ENCODE assay signal across 15 cellular contexts in genomic region chr6:35173068-35174042, GRCh38. TPM values are rescaled to one million over a fixed set of nuclear protein-coding genes. Genes with fewer than 3 reads are reported as not detected.
DNase-seq lines count a peak whose midpoint lies in the region; ATAC-seq, FAIRE-seq and TF ChIP-seq lines count a peak whose summit lies in the region.
"Had no signal": no experiment of that assay in that cellular context is flagged by ENCODE, and none has a peak within 500 bp of the region (broad histone marks: within the 10 kb centered on the region; RNA-seq: fewer than 3 reads in every experiment).

No MANE protein-coding gene starts in this region.

- no peak overlapping the region for H3K4me2 ChIP-seq in GM23248 (ENCODE audit: unreplicated experiment)

- TF ChIP-seq CTCF in fibroblast of mammary gland (conservative IDR thresholded peaks at IDR 0.05; ENCODE audit: control insufficient read depth, insufficient read depth, low read depth, low read length) (no peak), adrenal gland (IDR thresholded peaks at IDR 0.05) (no peak)

- no peak overlapping the region for H3K4me3 ChIP-seq in GM23248
- H3K4me3 ChIP-seq in SJCRH30: no peak overlapping the region
- H3K4me3 ChIP-seq in fibroblast of mammary gland (ENCODE audit: control insufficient read depth, low read depth, low read length): no peak overlapping the region
- no peak overlapping the region for H3K4me3 ChIP-seq in adrenal gland
- H3K4me3 ChIP-seq: thyroid gland had no signal

- no peak overlapping the region for H3K9ac ChIP-seq in GM23248

- H3K9me2 ChIP-seq in GM23248 (ENCODE audit: insufficient read depth): no peaks in the 10 kb centered on the region

- peak overlapping the region; percentile 10; the same call in 1 of the 2 replicates for H2AFZ ChIP-seq in GM23248

- intact Hi-C loops in adrenal gland (cut with DNase I): no loop called here

- H3K4me1 ChIP-seq in GM23248 (ENCODE audit: insufficient read depth) (peaks cover 56% of the 10 kb centered on the region), SJCRH30 (peaks cover 21% of the 10 kb centered on the region; the same call in 1 of the 2 replicates), adrenal gland (replicated peaks in 1 of 2) (no peaks in the 10 kb centered on the region)

- H3K9me3 ChIP-seq in GM23248 (ENCODE audit: low read depth) (no peaks in the 10 kb centered on the region), SJCRH30 (replicated peaks) (no peaks in the 10 kb centered on the region), adrenal gland (replicated peaks in 1 of 3) (no peaks in the 10 kb centered on the region)
- H3K9me3 ChIP-seq: thyroid gland had no signal

- 64 to 70% methylated on average over 11 of the region's 11 CpGs for WGBS in GM23248 (ENCODE audit: low coverage in 1 of 2, low lambda C conversion rate in 2 of 2, missing lambda C conversion rate in 2 of 2), 2 experiments
- WGBS in adrenal gland, 4 donors: 69 to 76% (median 75%) methylated on average over 9 to 11 of the region's 11 CpGs

- no peaks in the 10 kb centered on the region for H3K36me3 ChIP-seq in GM23248 (ENCODE audit: low read depth)
- H3K36me3 ChIP-seq in SJCRH30: no peaks in the 10 kb centered on the region
- no peaks in the 10 kb centered on the region for H3K36me3 ChIP-seq in adrenal gland (replicated peaks in 1 of 2)
- H3K36me3 ChIP-seq: thyroid gland had no signal

- no peak for FAIRE-seq in RCC 7860 (lab: Jason Lieb, UNC)
- FAIRE-seq: colon, H54 had no signal

- in situ Hi-C loops in GM23248 (cut with MboI): no loop called here

- DNase-seq in AG20443 (ENCODE audit: low spot score) (peak; percentile 58), GM23248 (peak; percentile 70), SJCRH30 (peak; percentile 49 to 60), fibroblast of mammary gland (ENCODE audit: low read depth) (peak; percentile 43), adrenal gland (no peak), hypothalamus (lab: John Stamatoyannopoulos, UW) (no peak), RCC 7860 (ENCODE audit: low spot score) (no peak)
- DNase-seq: activated B cell treated with CpG ODN at 0.5 μM for 24 hours; activated T-cell treated with anti-CD3 and anti-CD28 coated beads, Interleukin-2, amount 50 U/mL, for 1 hour; amniotic stem cell; thyroid gland had no signal

- peak overlapping the region; percentile 43 for H3K27ac ChIP-seq in GM23248
- H3K27ac ChIP-seq in SJCRH30: peak overlapping the region; percentile 74
- no peak overlapping the region for H3K27ac ChIP-seq in adrenal gland
- H3K27ac ChIP-seq: HL-60, thyroid gland had no signal

- H4K20me1 ChIP-seq in GM23248 (ENCODE audit: insufficient read depth): no peaks in the 10 kb centered on the region

- no peak for TF ChIP-seq POLR2A in adrenal gland (IDR thresholded peaks at IDR 0.05)

- ATAC-seq in GM18861 (IDR thresholded peaks at IDR 0.05; ENCODE audit: unreplicated experiment): no peak

- H3K27me3 ChIP-seq in GM23248 (replicated peaks; ENCODE audit: insufficient read depth) (no peaks in the 10 kb centered on the region), SJCRH30 (no peaks in the 10 kb centered on the region), adrenal gland (no peaks in the 10 kb centered on the region)
- H3K27me3 ChIP-seq: thyroid gland had no signal

- no peaks in the 10 kb centered on the region for H3K79me2 ChIP-seq in GM23248 (ENCODE audit: insufficient read depth)

- peaks cover 32% of the 10 kb centered on the region for H3F3A ChIP-seq in GM23248 (ENCODE audit: insufficient read depth)

RNA-seq across cellular contexts. Expression of gene TCP11, which starts 32.2 kb away (rescaled TPM):
- total RNA-seq in GM23248 (2014; rRNA removed; shearing (Covaris generic)): not detected in 2 replicates
- polyA plus RNA-seq in GM23248 (2016; fragmentation: Nextera tagmentation; extraction: Ambion mirVana) (not detected in 2 replicates), adrenal gland (under 1 TPM in 1 of 3 donors, not detected in 2; 0.13 TPM)
- total RNA-seq in SJCRH30 (2014; rRNA removed; shearing (Covaris generic)): not detected in 2 replicates
- under 1 TPM in 3 of 8 donors, not detected in 5; 0.24 to 0.40 (median 0.28) TPM for total RNA-seq in adrenal gland
- total RNA-seq: activated B cell treated with CpG ODN at 0.5 μM for 24 hours had no signal

RNA-seq across cellular contexts. Expression of gene SCUBE3, which starts 40.4 kb away (rescaled TPM):
- 31.5 and 31.6 TPM in 2 replicates for total RNA-seq in GM23248 (2014; rRNA removed; shearing (Covaris generic))
- polyA plus RNA-seq in GM23248 (2016; fragmentation: Nextera tagmentation; extraction: Ambion mirVana) (21.6 and 24.0 TPM in 2 replicates), adrenal gland (1 to 10 TPM in 2 of 3 donors, under 1 TPM in 1; 0.61 to 2.9 (median 1.6) TPM)
- 0.28 and 0.36 TPM in 2 replicates for total RNA-seq in SJCRH30 (2014; rRNA removed; shearing (Covaris generic))
- total RNA-seq in adrenal gland: 10 to 100 TPM in 5 of 8 donors, 1 to 10 TPM in 3; 1.9 to 32.8 (median 12.1) TPM
- total RNA-seq: activated B cell treated with CpG ODN at 0.5 μM for 24 hours had no signal

Comparison
In these comparisons a context has a peak if more than half of its experiments do, and no peak if none do; other contexts are left out.
1. DNase-seq: peak in AG20443 (single experiment), GM23248 (single experiment), SJCRH30 (2 of 2) and fibroblast of mammary gland (single experiment); none in adrenal gland (0 of 7), hypothalamus (0 of 51) and RCC 7860 (single experiment).
2. H3K27ac ChIP-seq: peak in GM23248 (single experiment) and SJCRH30 (single experiment); none in adrenal gland (0 of 5).